ENCODE assay signal across 8 cellular contexts in the genomic region with DNA sequence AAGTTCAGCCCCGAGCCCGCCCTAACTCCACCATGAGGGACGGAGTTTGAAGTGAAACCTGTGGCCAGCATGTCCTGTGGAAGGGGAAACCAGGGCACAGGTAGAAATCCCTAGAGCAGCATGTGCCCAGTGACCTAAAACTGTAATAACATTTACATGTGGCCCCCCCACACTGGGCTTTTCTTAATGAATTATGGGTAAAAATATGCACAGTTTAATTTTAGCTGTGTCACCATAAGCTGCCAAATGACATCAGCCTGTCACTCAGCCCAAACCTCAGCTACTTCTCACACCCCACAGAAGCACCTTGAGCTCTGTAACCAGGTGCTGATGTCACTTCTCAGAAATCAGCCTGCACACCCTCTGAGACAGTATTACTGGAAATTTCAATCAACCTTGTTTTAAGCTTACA. TPM values are rescaled to one million over a fixed set of nuclear protein-coding genes. Genes with fewer than 3 reads are reported as not detected.
A peak's percentile ranks its signal among the peaks of the same experiment; 100 is the strongest.
DNase-seq lines count a peak whose midpoint lies in the region; ATAC-seq and TF ChIP-seq lines count a peak whose summit lies in the region.

No MANE protein-coding gene starts in this region.

- no peak for TF ChIP-seq CTCF in type B pancreatic cell (conservative IDR thresholded peaks at IDR 0.05)

- peak; percentile 28 for DNase-seq in SIG-M5 treated with dmso at 0.1 percent for 504 hours (lab: John Stamatoyannopoulos, UW; ENCODE audit: unreplicated experiment)
- no peak for DNase-seq in SIG-M5 (lab: John Stamatoyannopoulos, UW)
- peak; percentile 61 for DNase-seq in T-helper 22 cell (ENCODE audit: low read depth)
- peak; percentile 80 for DNase-seq in central memory CD4-positive, alpha-beta T cell
- peak; percentile 43 for DNase-seq in stimulated activated CD8-positive, alpha-beta memory T cell treated with anti-CD3 and anti-CD28 coated beads, Interleukin-12 subunit alpha, Interleukin-12 subunit beta, amount 100 ng/mL, for 4 hours (ENCODE audit: low read depth)
- no peak for DNase-seq in middle frontal gyrus (ENCODE audit: extremely low spot score, low spot score)
- DNase-seq in type B pancreatic cell (ENCODE audit: extremely low spot score, unreplicated experiment), result no peak

- ATAC-seq in GM18498 (IDR thresholded peaks at IDR 0.05; ENCODE audit: unreplicated experiment), result no peak

- H3K27ac Mint-ChIP-seq in type B pancreatic cell, result no peak overlapping the region

- no peaks in the 10 kb centered on the region for H3K4me1 Mint-ChIP-seq in type B pancreatic cell (ENCODE audit: unreplicated experiment)

- H3K27me3 Mint-ChIP-seq in type B pancreatic cell, result peaks cover 40% of the 10 kb centered on the region

- no peak overlapping the region for H3K4me3 Mint-ChIP-seq in type B pancreatic cell

- H3K36me3 Mint-ChIP-seq in type B pancreatic cell, result no peaks in the 10 kb centered on the region

- H3K9me3 Mint-ChIP-seq in type B pancreatic cell, result peaks cover 11% of the 10 kb centered on the region

RNA-seq across cellular contexts. Expression of a gene that starts 50.0 kb away (rescaled TPM):
- 10.6 and 28.2 TPM in 2 replicates for total RNA-seq in type B pancreatic cell (ENCODE audit: low replicate concordance)

RNA-seq across cellular contexts. Expression of a gene that starts 51.3 kb away (rescaled TPM):
- 2.1 and 5.5 TPM in 2 replicates for total RNA-seq in type B pancreatic cell (ENCODE audit: low replicate concordance)

Comparison
In these comparisons a context has a peak if more than half of its experiments do, and no peak if none do; other contexts are left out.
1. DNase-seq: peak in SIG-M5 treated with dmso at 0.1 percent for 504 hours (single experiment), T-helper 22 cell (single experiment), central memory CD4-positive, alpha-beta T cell (single experiment) and stimulated activated CD8-positive, alpha-beta memory T cell treated with anti-CD3 and anti-CD28 coated beads, Interleukin-12 subunit alpha, Interleukin-12 subunit beta, amount 100 ng/mL, for 4 hours (single experiment); none in SIG-M5 (single experiment), middle frontal gyrus (single experiment) and type B pancreatic cell (single experiment).